ENCODE assay signal across 7 cellular contexts in genomic region chr9:80516678-80517077, GRCh38.
"Had no signal": no experiment of that assay in that cellular context is flagged by ENCODE, and none has a peak within 500 bp of the region (broad histone marks: within the 10 kb centered on the region; RNA-seq: fewer than 3 reads in every experiment).

No MANE protein-coding gene starts in this region.

- DNase-seq: H9, HCEC 1CT, Karpas-422, KBM-7 had no signal

- ATAC-seq: GM23338 had no signal

- H3K4me2 ChIP-seq: GM23338, KMS-11 had no signal

- H3K4me3 ChIP-seq: GM23338 had no signal

- H3K27ac ChIP-seq: HL-60, KMS-11 had no signal

- H3K9ac ChIP-seq: KMS-11 had no signal
